In genomic region chr20:53692465-53693067, GRCh38 we compare ENCODE assay signal across 1 cellular context.
TF ChIP-seq lines count a peak whose summit lies in the region.

No MANE protein-coding gene starts in this region.

TF ChIP-seq in SK-N-SH, 30 proteins besides CTCF, POLR2A, EP300 and RAD21 (continued from another document):
- no peak for TF ChIP-seq ZBTB33 (IDR thresholded peaks at IDR 0.05; ENCODE audit: borderline replicate concordance, low read depth)
